ENCODE assay signal across 20 cellular contexts in the genomic region with DNA sequence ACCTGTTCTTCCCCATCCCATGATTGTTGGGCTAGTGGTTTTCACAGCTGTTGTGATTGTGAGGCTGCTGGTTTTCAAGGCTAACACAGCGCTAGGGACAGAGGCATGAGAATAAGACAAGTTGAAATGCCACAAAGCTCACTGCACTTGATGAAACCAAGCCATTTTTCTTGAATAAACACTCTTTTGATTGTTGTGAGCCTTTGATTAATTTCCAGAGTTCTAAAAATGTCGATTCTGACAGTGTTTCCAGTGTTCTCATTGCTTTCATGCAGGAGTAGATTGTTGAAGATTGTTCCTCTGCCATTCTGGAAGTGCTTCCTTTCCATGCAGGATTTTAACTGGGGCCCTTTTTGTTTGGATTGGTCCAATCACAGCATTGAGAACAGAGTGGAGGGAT.
DNase-seq lines count a peak whose midpoint lies in the region; ATAC-seq, FAIRE-seq and TF ChIP-seq lines count a peak whose summit lies in the region.
"Had no signal": no experiment of that assay in that cellular context is flagged by ENCODE, and none has a peak within 500 bp of the region (broad histone marks: within the 10 kb centered on the region; RNA-seq: fewer than 3 reads in every experiment).

No MANE protein-coding gene starts in this region.

- H2BK5ac ChIP-seq in H1 (ENCODE audit: low read depth, low read length), result no peak overlapping the region

- POLR2A ChIA-PET in K562 (lab: Yijun Ruan, JAX), result interaction anchor here (0.5 kb wide), 1 partner anchor 12 kb away, joined by 3 read pairs; no protein-coding TSS in a partner anchor
- POLR2A ChIA-PET in H1 (lab: Charles Lee; ENCODE audit: partially characterized antibody), result no interaction called here

- H3K27me3 ChIP-seq in K562 (ENCODE audit: control insufficient read depth in 2 of 2, insufficient read depth in 2 of 2, low read length in 2 of 2) (0 out of 5 replicates have a peak, but pooled peaks cover 0 to 8% of the 10 kb centered on the region in 2 experiments), H1 (replicated peaks in 1 of 4; ENCODE audit: control insufficient read depth in 3 of 4, extremely low read depth in 1 of 4, insufficient read depth in 3 of 4, low read length in 3 of 4) (no peaks in the 10 kb centered on the region), layer of hippocampus (ENCODE audit: control insufficient read depth, insufficient read depth, low read length) (no peaks in the 10 kb centered on the region)
- H3K27me3 ChIP-seq: BLaER1 had no signal

- H3K4me2 ChIP-seq in K562 (ENCODE audit: insufficient read depth, low read length), result no peak overlapping the region
- no peak overlapping the region for H3K4me2 ChIP-seq in H1 (ENCODE audit: insufficient read depth in 1 of 2, low read depth in 2 of 2, low read length in 2 of 2)
- H3K4me2 ChIP-seq: BLaER1 had no signal

- H3K23ac ChIP-seq in H1 (ENCODE audit: insufficient read length), result no peak overlapping the region

- H3K56ac ChIP-seq in H1 (replicated peaks; ENCODE audit: insufficient read length, low read depth, low read length), result no peak overlapping the region

- FAIRE-seq in K562 (lab: Jason Lieb, UNC) (peak; percentile 6), H1 (lab: Jason Lieb, UNC) (no peak)
- FAIRE-seq: GM12892, GM18507, H54, HepG2 had no signal

- H3K27ac ChIP-seq in K562 (ENCODE audit: extremely low read depth, low read depth, low read length) (no peak overlapping the region), H1 (ENCODE audit: low read depth, low read length) (no peak overlapping the region), layer of hippocampus (ENCODE audit: low read depth, low read length) (peak overlapping the region; percentile 15)
- H3K27ac ChIP-seq: BLaER1, GM23248 had no signal

- intact Hi-C loops in K562 (cut with micrococcal nuclease), result no loop called here
- intact Hi-C loops in left ventricle myocardium superior (cut with micrococcal nuclease), result no loop called here

- TF ChIP-seq CTCF in K562 (IDR thresholded peaks at IDR 0.05 in 2 of 3, conservative IDR thresholded peaks at IDR 0.05 in 1 of 3; ENCODE audit: insufficient read depth in 2 of 3, low read depth in 1 of 3, low read length in 3 of 3), result no peak
- no peak for TF ChIP-seq CTCF in H1 (IDR thresholded peaks at IDR 0.05; ENCODE audit: control extremely low read depth in 1 of 3, insufficient read depth in 1 of 3, low read depth in 1 of 3, low read length in 3 of 3)

- H4K91ac ChIP-seq in H1 (replicated peaks; ENCODE audit: insufficient read length, low read length), result no peak overlapping the region

- no peak overlapping the region for H2BK20ac ChIP-seq in H1 (ENCODE audit: low read length)

- TF ChIP-seq RAD21 in K562 (CRISPR knock-in tag; conservative IDR thresholded peaks at IDR 0.05 in 1 of 2, IDR thresholded peaks at IDR 0.05 in 1 of 2) (no peak), H1 (IDR thresholded peaks at IDR 0.05 in 1 of 2, conservative IDR thresholded peaks at IDR 0.05 in 1 of 2; ENCODE audit: low read depth in 2 of 2, low read length in 2 of 2) (no peak)

- no peaks in the 10 kb centered on the region for H3K9me1 ChIP-seq in K562 (ENCODE audit: control insufficient read depth, insufficient read depth, low read length)

- no peaks in the 10 kb centered on the region for H3K79me2 ChIP-seq in K562 (ENCODE audit: control insufficient read depth, insufficient read depth, low read length)
- H3K79me2 ChIP-seq in H1 (ENCODE audit: control insufficient read depth in 1 of 2, insufficient read depth in 2 of 2, low read length in 2 of 2), result no peaks in the 10 kb centered on the region

- H3K79me1 ChIP-seq in H1 (ENCODE audit: low read depth, low read length), result no peaks in the 10 kb centered on the region

- H3K9ac ChIP-seq in K562 (ENCODE audit: insufficient read depth in 1 of 2, low read depth in 2 of 2, low read length in 2 of 2) (no peak overlapping the region), H1 (replicated peaks in 1 of 4; ENCODE audit: extremely low read depth in 1 of 4, low read depth in 3 of 4, low read length in 3 of 4) (no peak overlapping the region)
- H3K9ac ChIP-seq: BLaER1, GM23248 had no signal

- TF ChIP-seq EP300 in K562 (IDR thresholded peaks at IDR 0.05; ENCODE audit: low read length), result no peak
- TF ChIP-seq EP300 in H1 (IDR thresholded peaks at IDR 0.05; ENCODE audit: borderline replicate concordance in 1 of 2, low read depth in 2 of 2, low read length in 2 of 2), result no peak

- H3K4ac ChIP-seq in H1 (replicated peaks; ENCODE audit: insufficient read length, low read depth, low read length), result no peak overlapping the region

- no peak overlapping the region for H3K18ac ChIP-seq in H1 (ENCODE audit: extremely low read depth, low read length)

- TF ChIP-seq POLR2A in K562 (conservative IDR thresholded peaks at IDR 0.05) (no peak), H1 (IDR thresholded peaks at IDR 0.05; ENCODE audit: control extremely low read depth in 1 of 2, low read depth in 2 of 2, low read length in 2 of 2) (no peak)

- H4K8ac ChIP-seq in H1 (ENCODE audit: extremely low read depth, insufficient read depth, low read length), result no peak overlapping the region

- in situ Hi-C loops in K562 (cut with MboI), result no loop called here

- no peaks in the 10 kb centered on the region for H3K9me3 ChIP-seq in K562 (replicated peaks; ENCODE audit: control insufficient read depth, insufficient read depth, low read depth, low read length)
- H3K9me3 ChIP-seq in H1 (ENCODE audit: insufficient read depth in 2 of 2, low read depth in 1 of 2, low read length in 1 of 2), result no peaks in the 10 kb centered on the region
- H3K9me3 ChIP-seq: BLaER1 had no signal

- CTCF ChIA-PET in K562 (lab: Yijun Ruan, JAX; ENCODE audit: low intra/inter-chr PET ratio), result no interaction called here
- CTCF ChIA-PET in H1 (lab: Charles Lee; ENCODE audit: partially characterized antibody), result interaction anchor here (0.6 to 0.7 kb wide), 2 partner anchors 154 to 155 kb away, joined by 3 read pairs; no protein-coding TSS in a partner anchor

- no peak overlapping the region for H2BK15ac ChIP-seq in H1 (ENCODE audit: low read length)

- no peak overlapping the region for H4K5ac ChIP-seq in H1 (ENCODE audit: insufficient read length, low read depth, low read length)

- H3K14ac ChIP-seq in H1 (ENCODE audit: insufficient read length), result no peak overlapping the region

- 0% methylated on average over 2 of the region's 2 CpGs for WGBS in K562 (ENCODE audit: insufficient coverage, low coverage, missing lambda C conversion rate)
- 88% methylated on average over 2 of the region's 2 CpGs; no CpG with 5 or more reads in 1 of the 2 experiments for WGBS in H1 (ENCODE audit: extremely low coverage in 1 of 2, insufficient coverage in 1 of 2, insufficient read length in 1 of 2, insufficient replicate concordance in 2 of 2, low coverage in 1 of 2, low lambda C conversion rate in 2 of 2, missing lambda C conversion rate in 1 of 2), 2 experiments

- H3K36me3 ChIP-seq in K562 (ENCODE audit: control insufficient read depth, insufficient read depth, low read length) (no peaks in the 10 kb centered on the region), H1 (ENCODE audit: control insufficient read depth in 2 of 4, insufficient read depth in 4 of 4, low read length in 3 of 4) (no peaks in the 10 kb centered on the region)
- H3K36me3 ChIP-seq: BLaER1 had no signal

- DNase-seq in K562 (ENCODE audit: extremely low read depth in 1 of 4, low spot score in 3 of 4) (no peak), H1 (ENCODE audit: low read depth in 1 of 2, low spot score in 2 of 2) (no peak), putamen (ENCODE audit: low spot score) (peak; percentile 45), SIG-M5 treated with dmso at 0.1 percent for 504 hours (lab: John Stamatoyannopoulos, UW; ENCODE audit: unreplicated experiment) (no peak), left ventricle myocardium superior (no peak)
- DNase-seq: 8988T; CD4-positive, alpha-beta memory T cell; DMS153; DMS79; GDM1; GM23248; HCEC 1CT had no signal

- H3K23me2 ChIP-seq in H1 (ENCODE audit: low read depth, low read length), result no peaks in the 10 kb centered on the region

- no TSS peak for BruUV-seq in K562 (replicated peaks; lab: Mats Ljungman, UMichigan)

- H3K4me3 ChIP-seq in K562 (no peak overlapping the region), H1 (ENCODE audit: extremely low read depth in 1 of 4, insufficient read depth in 2 of 4, low read depth in 3 of 4, low read length in 4 of 4) (no peak overlapping the region)
- H3K4me3 ChIP-seq: BLaER1, GM23248 had no signal

- H2BK12ac ChIP-seq in H1 (ENCODE audit: low read depth, low read length), result no peak overlapping the region

- H2AK5ac ChIP-seq in H1 (ENCODE audit: low read depth, low read length), result no peak overlapping the region

- H3K4me1 ChIP-seq in K562 (replicated peaks in 1 of 2; ENCODE audit: control insufficient read depth in 2 of 2, insufficient read depth in 2 of 2, low read length in 2 of 2), result no peaks in the 10 kb centered on the region
- H3K4me1 ChIP-seq in H1 (replicated peaks in 1 of 4; ENCODE audit: control insufficient read depth in 3 of 4, insufficient read depth in 4 of 4, low read length in 3 of 4), result no peaks in the 10 kb centered on the region; a peak in 1 of 7 replicates
- H3K4me1 ChIP-seq: BLaER1 had no signal

- H2BK120ac ChIP-seq in H1 (replicated peaks; ENCODE audit: low read depth, low read length), result no peak overlapping the region

- ATAC-seq in K562 (no peak), left ventricle myocardium superior (no peak), HG03159 (IDR thresholded peaks at IDR 0.05; ENCODE audit: unreplicated experiment) (no peak), GM18520 (IDR thresholded peaks at IDR 0.05; ENCODE audit: unreplicated experiment) (no peak)
- ATAC-seq: HepG2 had no signal

- no peak overlapping the region for H2AFZ ChIP-seq in K562 (ENCODE audit: low read depth, low read length)
- 0 out of 2 replicates have a peak overlapping the region, but pooled peaks have one; percentile 30 for H2AFZ ChIP-seq in H1 (ENCODE audit: low read length)
- H2AFZ ChIP-seq: GM23248 had no signal

- H4K20me1 ChIP-seq in K562 (replicated peaks; ENCODE audit: control insufficient read depth, insufficient read depth, low read length) (peaks cover 3% of the 10 kb centered on the region; the same call in 1 of the 2 replicates), H1 (replicated peaks in 1 of 2; ENCODE audit: control insufficient read depth in 1 of 2, insufficient read depth in 2 of 2, low read length in 2 of 2) (no peaks in the 10 kb centered on the region)
- H4K20me1 ChIP-seq: BLaER1 had no signal

TF ChIP-seq in H1, 55 proteins besides CTCF, POLR2A, EP300 and RAD21 (continues in another document):
- TF ChIP-seq NANOG (IDR thresholded peaks at IDR 0.05; ENCODE audit: insufficient read depth, low read depth, low read length, poor library complexity, severe bottlenecking) (no peak), GTF2F1 (IDR thresholded peaks at IDR 0.05; ENCODE audit: borderline replicate concordance, low read depth, low read length) (no peak), SIN3A (conservative IDR thresholded peaks at IDR 0.05 in 1 of 2, IDR thresholded peaks at IDR 0.05 in 1 of 2; ENCODE audit: low read depth in 1 of 2, low read length in 2 of 2) (no peak), KDM1A (IDR thresholded peaks at IDR 0.05; ENCODE audit: borderline replicate concordance, low read length) (no peak), ASH2L (IDR thresholded peaks at IDR 0.05; ENCODE audit: low read length) (no peak), RBBP5 (IDR thresholded peaks at IDR 0.05; ENCODE audit: borderline replicate concordance, low read depth, low read length) (no peak), CEBPB (IDR thresholded peaks at IDR 0.05; ENCODE audit: low read depth, low read length) (no peak)
